Comparison of ENCODE assay signal across 12 cellular contexts in genomic region chr17:28174352-28175046, GRCh38.
DNase-seq lines count a peak whose midpoint lies in the region; ATAC-seq and TF ChIP-seq lines count a peak whose summit lies in the region.
"Had no signal": no experiment of that assay in that cellular context is flagged by ENCODE, and none has a peak within 500 bp of the region (broad histone marks: within the 10 kb centered on the region; RNA-seq: fewer than 3 reads in every experiment).

No MANE protein-coding gene starts in this region.

- no peak for TF ChIP-seq POLR2A in breast epithelium (IDR thresholded peaks at IDR 0.05)

- no peaks in the 10 kb centered on the region for H3K9me3 Mint-ChIP-seq in HFFc6
- H3K9me3 Mint-ChIP-seq: brain had no signal

- H3K27ac Mint-ChIP-seq in HFFc6, result no peak overlapping the region
- H3K27ac Mint-ChIP-seq: brain had no signal

- H3K36me3 Mint-ChIP-seq in HFFc6 (ENCODE audit: low read depth), result peaks cover 54% of the 10 kb centered on the region

- no peak overlapping the region for H3K4me3 Mint-ChIP-seq in HFFc6
- H3K4me3 Mint-ChIP-seq: brain had no signal

- intact Hi-C loops in mammary epithelial cell (cut with micrococcal nuclease), result no loop called here
- intact Hi-C loops in breast epithelium (cut with DNase I; ENCODE audit: low total_unique reads), result no loop called here

- H2AFZ ChIP-seq in mammary epithelial cell (ENCODE audit: low read depth, low read length), result no peak overlapping the region

- H3K4me3 ChIP-seq in mammary epithelial cell (replicated peaks in 1 of 3; ENCODE audit: insufficient read depth in 1 of 3, low read depth in 2 of 3, low read length in 3 of 3), result no peak overlapping the region
- H3K4me3 ChIP-seq in breast epithelium, result no peak overlapping the region
- no peak overlapping the region for H3K4me3 ChIP-seq in fibroblast of villous mesenchyme (ENCODE audit: low read depth, low read length)
- H3K4me3 ChIP-seq: pancreas had no signal

- no peaks in the 10 kb centered on the region for H3K79me2 ChIP-seq in mammary epithelial cell (ENCODE audit: insufficient read depth, low read length)

- H4K20me1 ChIP-seq in mammary epithelial cell (ENCODE audit: insufficient read depth, low read length), result no peaks in the 10 kb centered on the region

- no TSS peak for BruUV-seq in mammary epithelial cell (replicated peaks; lab: Mats Ljungman, UMichigan)

- H3K27ac ChIP-seq in mammary epithelial cell (ENCODE audit: insufficient read depth, low read depth, low read length) (no peak overlapping the region), breast epithelium (no peak overlapping the region), VCaP (peak overlapping the region; percentile 47), caudate nucleus (ENCODE audit: low read depth, low read length) (no peak overlapping the region)
- H3K27ac ChIP-seq: pancreas had no signal

- CTCF ChIA-PET in mammary epithelial cell (lab: Charles Lee; ENCODE audit: low non-redundant PET), result no interaction called here

- H3K4me1 ChIP-seq in mammary epithelial cell (ENCODE audit: insufficient read depth, low read length), result no peaks in the 10 kb centered on the region
- no peaks in the 10 kb centered on the region for H3K4me1 ChIP-seq in breast epithelium

- peaks cover 73% of the 10 kb centered on the region for H3K4me1 Mint-ChIP-seq in HFFc6 (ENCODE audit: low read depth)
- H3K4me1 Mint-ChIP-seq: brain had no signal

- WGBS in mammary epithelial cell (ENCODE audit: low coverage, missing lambda C conversion rate), result 87% methylated on average over 5 of the region's 5 CpGs

- H3K9me3 ChIP-seq in mammary epithelial cell (replicated peaks; ENCODE audit: insufficient read depth, low read length) (no peaks in the 10 kb centered on the region), breast epithelium (no peaks in the 10 kb centered on the region)
- H3K9me3 ChIP-seq: pancreas had no signal

- H3K9ac ChIP-seq in mammary epithelial cell (ENCODE audit: insufficient read depth, low read length), result no peak overlapping the region

- H3K36me3 ChIP-seq in mammary epithelial cell (ENCODE audit: insufficient read depth, low read length) (peaks cover 9% of the 10 kb centered on the region), breast epithelium (no peaks in the 10 kb centered on the region)

- H3K4me2 ChIP-seq in mammary epithelial cell (ENCODE audit: insufficient read depth, low read depth, low read length), result no peak overlapping the region

- peak; percentile 29 for DNase-seq in mammary epithelial cell
- DNase-seq in breast epithelium (ENCODE audit: low spot score in 2 of 2), result no peak
- DNase-seq in fibroblast of villous mesenchyme (ENCODE audit: low read depth), result peak; percentile 36
- DNase-seq in NCI-H146 treated with DMSO at 0.1 percent for 48 hours (lab: John Stamatoyannopoulos, UW; ENCODE audit: unreplicated experiment), result no peak
- DNase-seq in HFFc6, result no peak
- no peak for DNase-seq in caudate nucleus (lab: John Stamatoyannopoulos, UW)
- DNase-seq: NCI-H1105, pancreas, SW 1271 had no signal

- H3K27me3 ChIP-seq in mammary epithelial cell (ENCODE audit: insufficient read depth, low read length) (no peaks in the 10 kb centered on the region), breast epithelium (no peaks in the 10 kb centered on the region)
- H3K27me3 ChIP-seq: pancreas had no signal

- dilution Hi-C loops in mammary epithelial cell (cut with HindIII; ENCODE audit: low sequenced_read_pairs), result no loop called here

- no peak for ATAC-seq in HG03095 (IDR thresholded peaks at IDR 0.05; ENCODE audit: unreplicated experiment)

- H3K27me3 Mint-ChIP-seq in HFFc6 (ENCODE audit: insufficient read depth), result no peaks in the 10 kb centered on the region
- H3K27me3 Mint-ChIP-seq: brain had no signal

- no peak for TF ChIP-seq CTCF in mammary epithelial cell (conservative IDR thresholded peaks at IDR 0.05 in 1 of 2, IDR thresholded peaks at IDR 0.05 in 1 of 2; ENCODE audit: extremely low read depth in 1 of 2, insufficient read depth in 1 of 2, low read depth in 1 of 2, low read length in 2 of 2)
- no peak for TF ChIP-seq CTCF in breast epithelium (IDR thresholded peaks at IDR 0.05)
- no peak for TF ChIP-seq CTCF in VCaP (conservative IDR thresholded peaks at IDR 0.05)
- no peak for TF ChIP-seq CTCF in fibroblast of villous mesenchyme (IDR thresholded peaks at IDR 0.05; ENCODE audit: insufficient read depth, low read depth, low read length)
- no peak for TF ChIP-seq CTCF in HFFc6 (IDR thresholded peaks at IDR 0.05)

- in situ Hi-C loops in mammary epithelial cell (cut with MboI; ENCODE audit: low sequenced_read_pairs in 2 of 2), result no loop called here

Comparison
In these comparisons a context has a peak if more than half of its experiments do, and no peak if none do; other contexts are left out.
1. DNase-seq: peak in mammary epithelial cell (single experiment) and fibroblast of villous mesenchyme (single experiment); none in breast epithelium (0 of 2), NCI-H146 treated with DMSO at 0.1 percent for 48 hours (single experiment), HFFc6 (single experiment) and caudate nucleus (0 of 61).